Comparison of ENCODE assay signal across 2 cellular contexts in the genomic region with DNA sequence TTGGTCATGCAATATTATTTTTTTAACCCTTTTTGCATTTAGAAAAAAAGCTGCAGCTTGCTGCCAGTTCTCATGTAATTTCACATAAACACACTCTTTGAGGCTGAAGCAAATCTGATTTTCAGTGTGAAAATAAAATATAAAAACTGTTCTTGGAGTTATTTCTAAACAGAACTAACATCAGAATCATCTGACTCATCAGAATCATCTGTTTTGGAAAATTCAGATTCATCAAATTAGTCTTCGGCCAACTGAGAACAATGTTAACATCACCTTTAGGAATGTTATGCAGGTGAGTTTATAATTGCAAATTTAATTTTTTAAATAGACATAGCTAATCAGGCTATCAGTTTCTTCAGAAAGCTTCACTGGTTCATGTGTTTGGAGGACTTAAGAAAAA.
TF ChIP-seq lines count a peak whose summit lies in the region.

No MANE protein-coding gene starts in this region.

TF ChIP-seq in HepG2, 621 proteins besides CTCF, POLR2A, EP300 and RAD21:
- no peak for TF ChIP-seq GATAD1 (CRISPR knock-in tag; IDR thresholded peaks at IDR 0.05)
- TF ChIP-seq MAFF (IDR thresholded peaks at IDR 0.05; ENCODE audit: low read depth, low read length): peak; percentile 25; the same call in 1 of the 2 replicates
- TF ChIP-seq MAFK (conservative IDR thresholded peaks at IDR 0.05 in 1 of 2, IDR thresholded peaks at IDR 0.05 in 1 of 2; ENCODE audit: low read length in 2 of 2): peak in 1 of 2 experiments; percentile 52; a peak in 2 of 4 replicates

TF ChIP-seq in K562, 482 proteins besides CTCF, POLR2A, EP300 and RAD21:
- TF ChIP-seq C11orf30 (IDR thresholded peaks at IDR 0.05; ENCODE audit: low read depth) (peak; percentile 49; the same call in 1 of the 2 replicates), MAFG (tag; conservative IDR thresholded peaks at IDR 0.05) (0 out of 2 replicates have a peak, but pooled peaks have one; percentile 25), CBX8 (IDR thresholded peaks at IDR 0.05; ENCODE audit: borderline replicate concordance, extremely low read depth, low read depth, low read length, poor library complexity, severe bottlenecking) (no peak), SMAD3 (CRISPR knock-in tag; conservative IDR thresholded peaks at IDR 0.05) (no peak), TBL1XR1 (IDR thresholded peaks at IDR 0.05; ENCODE audit: low read length in 2 of 2) (no peak), ZNF551 (CRISPR knock-in tag; IDR thresholded peaks at IDR 0.05) (no peak), ZNF316 (IDR thresholded peaks at IDR 0.05) (peak; percentile 72), ZKSCAN3 (CRISPR knock-in tag; IDR thresholded peaks at IDR 0.05) (no peak)
